Comparison of ENCODE assay signal across 20 cellular contexts in genomic region chr4:184808719-184809062, GRCh38. TPM values are rescaled to one million over a fixed set of nuclear protein-coding genes. Genes with fewer than 3 reads are reported as not detected.
DNase-seq lines count a peak whose midpoint lies in the region; ATAC-seq, FAIRE-seq and TF ChIP-seq lines count a peak whose summit lies in the region.
"Had no signal": no experiment of that assay in that cellular context is flagged by ENCODE, and none has a peak within 500 bp of the region (broad histone marks: within the 10 kb centered on the region; RNA-seq: fewer than 3 reads in every experiment).

No MANE protein-coding gene starts in this region.

- H3K4me2 ChIP-seq in PC-3 (ENCODE audit: low read length) (peak overlapping the region; percentile 65), H1 (ENCODE audit: insufficient read depth in 1 of 2, low read depth in 2 of 2, low read length in 2 of 2) (peak overlapping the region; percentile 32 to 55), neuronal stem cell (ENCODE audit: insufficient read depth, low read length, poor library complexity, severe bottlenecking) (no peak overlapping the region)

- no peak overlapping the region for H3K14ac ChIP-seq in H1 (ENCODE audit: insufficient read length)
- no peak overlapping the region for H3K14ac ChIP-seq in neuronal stem cell (ENCODE audit: low read length)

- H3K79me2 ChIP-seq in PC-3 (ENCODE audit: low read length): peaks cover 50% of the 10 kb centered on the region
- no peaks in the 10 kb centered on the region for H3K79me2 ChIP-seq in H1 (ENCODE audit: control insufficient read depth in 1 of 2, insufficient read depth in 2 of 2, low read length in 2 of 2)

- H2BK20ac ChIP-seq in H1 (ENCODE audit: low read length): peak overlapping the region; percentile 62; the same call in 1 of the 2 replicates

- H3K36me3 ChIP-seq in PC-3 (ENCODE audit: low read depth, low read length) (no peaks in the 10 kb centered on the region), H1 (ENCODE audit: control insufficient read depth in 2 of 4, insufficient read depth in 4 of 4, low read length in 3 of 4) (no peaks in the 10 kb centered on the region), neuronal stem cell (replicated peaks in 1 of 2; ENCODE audit: control insufficient read depth in 2 of 2, insufficient read depth in 2 of 2, low read length in 2 of 2) (no peaks in the 10 kb centered on the region), upper lobe of right lung (no peaks in the 10 kb centered on the region)
- H3K36me3 ChIP-seq: ovary, spleen had no signal

- peaks cover 66% of the 10 kb centered on the region for H3K4me1 ChIP-seq in PC-3 (ENCODE audit: insufficient read depth, low read length)
- H3K4me1 ChIP-seq in H1 (replicated peaks in 1 of 4; ENCODE audit: control insufficient read depth in 3 of 4, insufficient read depth in 4 of 4, low read length in 3 of 4): peaks cover 6 to 17% (median 11%) of the 10 kb centered on the region in 4 experiments; a peak in 6 of 7 replicates
- peaks cover 0 to 8% of the 10 kb centered on the region in 2 donors for H3K4me1 ChIP-seq in neuronal stem cell (ENCODE audit: control insufficient read depth in 2 of 2, insufficient read depth in 1 of 2, low read depth in 1 of 2, low read length in 2 of 2)
- H3K4me1 ChIP-seq in upper lobe of right lung: peaks cover 36% of the 10 kb centered on the region

- intact Hi-C loops in PC-3 (cut with micrococcal nuclease): loop anchor here (2.0 kb wide), 1 partner anchor 16 kb away; the partner anchor contains the start of gene ACSL1
- intact Hi-C loops in upper lobe of right lung (cut with DNase I): no loop called here

- H3K4me3 Mint-ChIP-seq in osteocyte (ENCODE audit: unreplicated experiment): no peak overlapping the region
- H3K4me3 Mint-ChIP-seq: activated CD4-positive, alpha-beta T cell treated with anti-CD3 and anti-CD28 coated beads, Interleukin-2, amount 10 ng/mL, durations not matched to agents 24 days and 14 days; immature natural killer cell; stimulated activated naive B cell treated with anti-CD40 and anti-IgM and Interleukin-4, amounts not matched to agents 10 μg/mL and 1 μg/mL and 100 μg/mL, for 72 hours had no signal

- H2BK5ac ChIP-seq in H1 (ENCODE audit: low read depth, low read length) (no peak overlapping the region), neuronal stem cell (ENCODE audit: low read length) (no peak overlapping the region)

- H3K4me3 ChIP-seq in PC-3 (ENCODE audit: low read length) (peak overlapping the region; percentile 16; the same call in 1 of the 2 replicates), H1 (ENCODE audit: extremely low read depth in 1 of 4, insufficient read depth in 2 of 4, low read depth in 3 of 4, low read length in 4 of 4) (0 out of 8 replicates have a peak overlapping the region, but pooled peaks of 1 of the 4 experiments have one; percentile 1), neuronal stem cell (ENCODE audit: low read length in 2 of 2) (no peak overlapping the region), upper lobe of right lung (no peak overlapping the region)
- H3K4me3 ChIP-seq: mucosa of descending colon, ovary, spleen had no signal

- H3K27ac ChIP-seq in C4-2B (peak overlapping the region; percentile 51), PC-3 (ENCODE audit: low read length) (peak overlapping the region; percentile 50), H1 (ENCODE audit: low read depth, low read length) (no peak overlapping the region), neuronal stem cell (replicated peaks; ENCODE audit: low read length) (no peak overlapping the region), upper lobe of right lung (no peak overlapping the region)
- H3K27ac ChIP-seq: ovary had no signal

- no peak overlapping the region for H2BK15ac ChIP-seq in H1 (ENCODE audit: low read length)
- H2BK15ac ChIP-seq in neuronal stem cell (ENCODE audit: low read length): no peak overlapping the region

- DNase-seq in PC-3 (no peak), H1 (ENCODE audit: low read depth in 1 of 2, low spot score in 2 of 2) (no peak), neuronal stem cell (ENCODE audit: low spot score) (no peak), erythroblast (lab: John Stamatoyannopoulos, UW) (no peak), activated T-cell treated with anti-CD3 and anti-CD28 coated beads for 4 hours (no peak), osteocyte (ENCODE audit: extremely low spot score, unreplicated experiment) (no peak), upper lobe of right lung (no peak)
- DNase-seq: activated CD4-positive, alpha-beta T cell treated with anti-CD3 and anti-CD28 coated beads, Interleukin-2, amount 10 ng/mL, durations not matched to agents 24 days and 14 days; activated T-cell treated with anti-CD3 and anti-CD28 coated beads, Interleukin-2, amount 50 U/mL, for 1 hour; immature natural killer cell; KBM-7; mucosa of descending colon; NCI-H1417 treated with DMSO at 0.1 percent for 48 hours; ovary; SHP77 treated with DMSO at 0.1 percent for 48 hours; spleen; stimulated activated naive B cell treated with anti-CD40 and anti-IgM and Interleukin-4, amounts not matched to agents 10 μg/mL and 1 μg/mL and 100 μg/mL, for 72 hours had no signal

- peaks cover 2% of the 10 kb centered on the region for H3K36me3 Mint-ChIP-seq in osteocyte (ENCODE audit: unreplicated experiment)
- H3K36me3 Mint-ChIP-seq: activated naive CD4-positive, alpha-beta T cell treated with anti-CD3 and anti-CD28 coated beads, Interleukin-2, amount 50 U/mL, for 72 hours had no signal

- TF ChIP-seq POLR2A in H1 (IDR thresholded peaks at IDR 0.05; ENCODE audit: control extremely low read depth in 1 of 2, low read depth in 2 of 2, low read length in 2 of 2) (peak in 1 of 2 experiments; percentile 35; a peak in 1 of 3 replicates), erythroblast (IDR thresholded peaks at IDR 0.05; ENCODE audit: low read length) (no peak)

- ATAC-seq in PC-3 (peak; percentile 6; the same call in 1 of the 2 replicates), upper lobe of right lung (no peak)
- ATAC-seq: activated naive CD4-positive, alpha-beta T cell treated with anti-CD3 and anti-CD28 coated beads, Interleukin-2, amount 50 U/mL, for 72 hours; mucosa of descending colon; stimulated activated naive B cell treated with anti-CD40 and anti-IgM and Interleukin-4, amounts not matched to agents 10 μg/mL and 1 μg/mL and 100 μg/mL, for 72 hours had no signal

- H4K91ac ChIP-seq in H1 (replicated peaks; ENCODE audit: insufficient read length, low read length): no peak overlapping the region
- H4K91ac ChIP-seq in neuronal stem cell (ENCODE audit: low read depth, low read length, poor library complexity): no peak overlapping the region

- H3K9ac ChIP-seq in PC-3 (ENCODE audit: low read length) (no peak overlapping the region), H1 (replicated peaks in 1 of 4; ENCODE audit: extremely low read depth in 1 of 4, low read depth in 3 of 4, low read length in 3 of 4) (no peak overlapping the region), neuronal stem cell (ENCODE audit: low read depth, low read length, poor library complexity) (no peak overlapping the region)

- no peak overlapping the region for H3K18ac ChIP-seq in H1 (ENCODE audit: extremely low read depth, low read length)
- no peak overlapping the region for H3K18ac ChIP-seq in neuronal stem cell (ENCODE audit: low read length)

- no peak overlapping the region for H2AK5ac ChIP-seq in H1 (ENCODE audit: low read depth, low read length)
- H2AK5ac ChIP-seq in neuronal stem cell (ENCODE audit: low read depth, low read length): no peak overlapping the region

- CTCF ChIA-PET in PC-3 (lab: Charles Lee) (interaction anchor here (0.7 kb wide), 1 partner anchor 74 kb away, joined by 4 read pairs; no protein-coding TSS in a partner anchor), H1 (lab: Charles Lee; ENCODE audit: partially characterized antibody) (interaction anchor here (0.7 to 1.4 kb wide), 4 partner anchors 10 to 66 kb away, joined by 3 to 4 read pairs (median 3); no protein-coding TSS in a partner anchor)

- H3K4ac ChIP-seq in H1 (replicated peaks; ENCODE audit: insufficient read length, low read depth, low read length) (no peak overlapping the region), neuronal stem cell (ENCODE audit: low read length) (no peak overlapping the region)

- H3K9me3 Mint-ChIP-seq in osteocyte (ENCODE audit: unreplicated experiment): no peaks in the 10 kb centered on the region
- H3K9me3 Mint-ChIP-seq: activated CD4-positive, alpha-beta T cell treated with anti-CD3 and anti-CD28 coated beads, Interleukin-2, amount 10 ng/mL, durations not matched to agents 24 days and 14 days; activated naive CD4-positive, alpha-beta T cell treated with anti-CD3 and anti-CD28 coated beads, Interleukin-2, amount 50 U/mL, for 72 hours; immature natural killer cell; stimulated activated naive B cell treated with anti-CD40 and anti-IgM and Interleukin-4, amounts not matched to agents 10 μg/mL and 1 μg/mL and 100 μg/mL, for 72 hours had no signal

- H2BK120ac ChIP-seq in H1 (replicated peaks; ENCODE audit: low read depth, low read length): no peak overlapping the region
- H2BK120ac ChIP-seq in neuronal stem cell (ENCODE audit: low read depth, low read length): no peak overlapping the region

- no peak for TF ChIP-seq RAD21 in H1 (IDR thresholded peaks at IDR 0.05 in 1 of 2, conservative IDR thresholded peaks at IDR 0.05 in 1 of 2; ENCODE audit: low read depth in 2 of 2, low read length in 2 of 2)

- H3K9me2 ChIP-seq in PC-3 (replicated peaks; ENCODE audit: low read length): no peaks in the 10 kb centered on the region

- no peak overlapping the region for H3K56ac ChIP-seq in H1 (replicated peaks; ENCODE audit: insufficient read length, low read depth, low read length)

- H2BK12ac ChIP-seq in H1 (ENCODE audit: low read depth, low read length): peak overlapping the region; percentile 54; the same call in 1 of the 2 replicates
- H2BK12ac ChIP-seq in neuronal stem cell (ENCODE audit: low read length): no peak overlapping the region

- H2AFZ ChIP-seq in PC-3 (ENCODE audit: low read length) (no peak overlapping the region), H1 (ENCODE audit: low read length) (peak overlapping the region; percentile 0; the same call in 1 of the 2 replicates), neuronal stem cell (ENCODE audit: low read length) (peak overlapping the region; percentile 72)

- no peaks in the 10 kb centered on the region for H3K27me3 Mint-ChIP-seq in osteocyte (ENCODE audit: unreplicated experiment)
- H3K27me3 Mint-ChIP-seq: activated CD4-positive, alpha-beta T cell treated with anti-CD3 and anti-CD28 coated beads, Interleukin-2, amount 10 ng/mL, durations not matched to agents 24 days and 14 days; stimulated activated naive B cell treated with anti-CD40 and anti-IgM and Interleukin-4, amounts not matched to agents 10 μg/mL and 1 μg/mL and 100 μg/mL, for 72 hours had no signal

- no peak for TF ChIP-seq EP300 in H1 (IDR thresholded peaks at IDR 0.05; ENCODE audit: borderline replicate concordance in 1 of 2, low read depth in 2 of 2, low read length in 2 of 2)

- H4K5ac ChIP-seq in H1 (ENCODE audit: insufficient read length, low read depth, low read length): no peak overlapping the region

- H3K27ac Mint-ChIP-seq in osteocyte (ENCODE audit: unreplicated experiment): no peak overlapping the region
- H3K27ac Mint-ChIP-seq: activated CD4-positive, alpha-beta T cell treated with anti-CD3 and anti-CD28 coated beads, Interleukin-2, amount 10 ng/mL, durations not matched to agents 24 days and 14 days; immature natural killer cell had no signal

- POLR2A ChIA-PET in PC-3 (lab: Charles Lee; ENCODE audit: unreplicated experiment) (no interaction called here), H1 (lab: Charles Lee; ENCODE audit: partially characterized antibody) (interaction anchor here (0.9 to 1.5 kb wide), 2 partner anchors 11 to 59 kb away, joined by 3 to 4 read pairs; no protein-coding TSS in a partner anchor)

- TF ChIP-seq CTCF in C4-2B (conservative IDR thresholded peaks at IDR 0.05): no peak
- TF ChIP-seq CTCF in PC-3 (conservative IDR thresholded peaks at IDR 0.05; ENCODE audit: low read depth, low read length): no peak
- TF ChIP-seq CTCF in H1 (IDR thresholded peaks at IDR 0.05; ENCODE audit: control extremely low read depth in 1 of 3, insufficient read depth in 1 of 3, low read depth in 1 of 3, low read length in 3 of 3): no peak
- no peak for TF ChIP-seq CTCF in osteocyte (IDR thresholded peaks at IDR 0.05)
- TF ChIP-seq CTCF in upper lobe of right lung (IDR thresholded peaks at IDR 0.05): no peak

- H3K27me3 ChIP-seq in PC-3 (ENCODE audit: low read length) (no peaks in the 10 kb centered on the region), H1 (replicated peaks in 1 of 4; ENCODE audit: control insufficient read depth in 3 of 4, extremely low read depth in 1 of 4, insufficient read depth in 3 of 4, low read length in 3 of 4) (peaks cover 0 to 6% (median 2%) of the 10 kb centered on the region in 4 experiments; a peak in 3 of 7 replicates), neuronal stem cell (ENCODE audit: control insufficient read depth in 3 of 3, insufficient read depth in 3 of 3, low read depth in 1 of 3, low read length in 3 of 3) (peaks cover 4 to 62% (median 39%) of the 10 kb centered on the region in 3 experiments), upper lobe of right lung (no peaks in the 10 kb centered on the region)
- H3K27me3 ChIP-seq: ovary, spleen had no signal

- peaks cover 31% of the 10 kb centered on the region for H3K4me1 Mint-ChIP-seq in osteocyte (ENCODE audit: unreplicated experiment)

- no TSS peak for BruUV-seq in PC-3 (replicated peaks; lab: Mats Ljungman, UMichigan)

- 73% methylated on average over 1 of the region's 1 CpG; no CpG with 5 or more reads in 1 of the 2 experiments for WGBS in H1 (ENCODE audit: extremely low coverage in 1 of 2, insufficient coverage in 1 of 2, insufficient read length in 1 of 2, insufficient replicate concordance in 2 of 2, low coverage in 1 of 2, low lambda C conversion rate in 2 of 2, missing lambda C conversion rate in 1 of 2), 2 experiments
- WGBS in neuronal stem cell (ENCODE audit: extremely low coverage in 2 of 2, insufficient read length in 2 of 2, insufficient replicate concordance in 1 of 2), 2 donors: no CpG with 5 or more reads among the region's 1 CpG

- FAIRE-seq in H1 (lab: Jason Lieb, UNC): peak; percentile 83
- FAIRE-seq: bronchial epithelial cell had no signal

- H3F3A ChIP-seq in PC-3 (ENCODE audit: low read length, unreplicated experiment): no peaks in the 10 kb centered on the region

- no peak overlapping the region for H4K8ac ChIP-seq in H1 (ENCODE audit: extremely low read depth, insufficient read depth, low read length)
- no peak overlapping the region for H4K8ac ChIP-seq in neuronal stem cell (ENCODE audit: low read depth, low read length)

- H3K23ac ChIP-seq in H1 (ENCODE audit: insufficient read length) (no peak overlapping the region), neuronal stem cell (ENCODE audit: low read depth, low read length, poor library complexity) (no peak overlapping the region)

- H3K79me1 ChIP-seq in H1 (ENCODE audit: low read depth, low read length): no peaks in the 10 kb centered on the region
- H3K79me1 ChIP-seq in neuronal stem cell (ENCODE audit: low read depth, low read length): no peaks in the 10 kb centered on the region

- H3K23me2 ChIP-seq in H1 (ENCODE audit: low read depth, low read length): no peaks in the 10 kb centered on the region

- H3K9me3 ChIP-seq in PC-3 (ENCODE audit: low read length) (no peaks in the 10 kb centered on the region), H1 (ENCODE audit: insufficient read depth in 2 of 2, low read depth in 1 of 2, low read length in 1 of 2) (no peaks in the 10 kb centered on the region), neuronal stem cell (replicated peaks in 1 of 2; ENCODE audit: control insufficient read depth in 2 of 2, insufficient read depth in 1 of 2, low read depth in 1 of 2, low read length in 2 of 2) (peaks cover 0 to 7% of the 10 kb centered on the region in 2 donors), upper lobe of right lung (no peaks in the 10 kb centered on the region)
- H3K9me3 ChIP-seq: mucosa of descending colon, ovary, spleen had no signal

- H4K20me1 ChIP-seq in PC-3 (ENCODE audit: low read length): no peaks in the 10 kb centered on the region
- no peaks in the 10 kb centered on the region for H4K20me1 ChIP-seq in H1 (replicated peaks in 1 of 2; ENCODE audit: control insufficient read depth in 1 of 2, insufficient read depth in 2 of 2, low read length in 2 of 2)

RNA-seq across cellular contexts. Expression of gene ACSL1, which starts 17.1 kb away (rescaled TPM):
- total RNA-seq in PC-3 (2014; rRNA removed): 20.0 and 22.9 TPM in 2 replicates
- 6.3 and 8.7 TPM in 2 replicates for total RNA-seq in H1 (2021; fragmentation: NEBNext Ultra II Directional; extraction: Animal tissue kit (Norgen Biotek cat#: 25700))
- polyA plus RNA-seq in H1 (2011; rRNA removed): 2.3 and 3.0 TPM in 2 replicates
- polyA plus RNA-seq in H1 (2011; cell fraction: cytosol; rRNA removed): 3.6 TPM
- polyA plus RNA-seq in H1 (2011; cell fraction: nucleus; rRNA removed): 3.4 TPM
- polyA plus RNA-seq in H1 (2012, experiment 1 of 2): 3.4 to 5.8 TPM (median 4.4 TPM) in 4 replicates
- polyA plus RNA-seq in H1 (2012, experiment 2 of 2): 0.39 TPM
- polyA plus RNA-seq in H1 (2013, experiment 1 of 2): 6.4 TPM
- polyA plus RNA-seq in H1 (2013, experiment 2 of 2): 7.1 TPM
- 8.1 and 8.9 TPM in 2 replicates for polyA minus RNA-seq in H1 (2011; rRNA and poly(A)+ RNA removed)
- polyA minus RNA-seq in H1 (2011; cell fraction: cytosol; rRNA and poly(A)+ RNA removed): 8.4 TPM
- 3.7 TPM for polyA minus RNA-seq in H1 (2011; cell fraction: nucleus; rRNA and poly(A)+ RNA removed)
- polyA plus RNA-seq in neuronal stem cell (2013, experiment 1 of 2): 0.25 TPM
- 0.26 TPM for polyA plus RNA-seq in neuronal stem cell (2013, experiment 2 of 2)
- total RNA-seq in osteocyte: 28.6 and 29.3 TPM in 2 replicates
- 287 TPM for total RNA-seq in upper lobe of right lung

Comparison
In these comparisons a context has a peak if more than half of its experiments do, and no peak if none do; other contexts are left out.
1. H3K27ac ChIP-seq: peak in C4-2B (single experiment) and PC-3 (single experiment); none in H1 (single experiment), neuronal stem cell (single experiment) and upper lobe of right lung (single experiment).